ENCODE assay signal across 13 cellular contexts in genomic region chr16:70739389-70739788, GRCh38. TPM values are rescaled to one million over a fixed set of nuclear protein-coding genes. Genes with fewer than 3 reads are reported as not detected.
DNase-seq lines count a peak whose midpoint lies in the region; ATAC-seq and TF ChIP-seq lines count a peak whose summit lies in the region.
"Had no signal": no experiment of that assay in that cellular context is flagged by ENCODE, and none has a peak within 500 bp of the region (broad histone marks: within the 10 kb centered on the region; RNA-seq: fewer than 3 reads in every experiment).

No MANE protein-coding gene starts in this region.

- no peaks in the 10 kb centered on the region for H3K27me3 Mint-ChIP-seq in activated CD8-positive, alpha-beta memory T cell treated with anti-CD3 and anti-CD28 coated beads, Interleukin-2, amount 10 ng/mL, durations not matched to agents 7 days and 5 days
- H3K27me3 Mint-ChIP-seq in WTC11 (ENCODE audit: low read depth) (no peaks in the 10 kb centered on the region), glutamatergic neuron (ENCODE audit: unreplicated experiment) (peaks cover 12% of the 10 kb centered on the region)
- no peaks in the 10 kb centered on the region for H3K27me3 Mint-ChIP-seq in stimulated activated naive CD8-positive, alpha-beta T cell treated with anti-CD3 and anti-CD28 coated beads, Interleukin-15, amount 100 ng/mL, for 72 hours

- POLR2A ChIA-PET in WTC11 (lab: Charles Lee): interaction anchor here (1.2 kb wide), 1 partner anchor 52 kb away, joined by 4 read pairs; no protein-coding TSS in a partner anchor

- CTCF ChIA-PET in activated CD8-positive, alpha-beta memory T cell treated with anti-CD3 and anti-CD28 coated beads, Interleukin-2, amount 10 ng/mL, durations not matched to agents 7 days and 5 days (lab: Charles Lee): interaction anchor here (0.9 to 3.5 kb wide), 4 partner anchors 32 to 63 kb away, joined by 3 to 27 read pairs (median 7); no protein-coding TSS in a partner anchor
- CTCF ChIA-PET in WTC11 (lab: Charles Lee): interaction anchor here (0.6 to 3.0 kb wide), 9 partner anchors 12 to 59 kb away, joined by 4 to 91 read pairs (median 15); partner anchors contain the start of gene MTSS2

- no peak for ATAC-seq in activated CD8-positive, alpha-beta memory T cell treated with anti-CD3 and anti-CD28 coated beads, Interleukin-2, amount 10 ng/mL, durations not matched to agents 7 days and 5 days
- ATAC-seq in WTC11: no peak
- no peak for ATAC-seq in stimulated activated naive CD8-positive, alpha-beta T cell treated with anti-CD3 and anti-CD28 coated beads, Interleukin-15, amount 100 ng/mL, for 72 hours
- ATAC-seq in HG02973 (IDR thresholded peaks at IDR 0.05; ENCODE audit: unreplicated experiment): no peak
- ATAC-seq in GM21576 (IDR thresholded peaks at IDR 0.05; ENCODE audit: unreplicated experiment): no peak
- ATAC-seq: HCT116 had no signal

- peaks cover 43% of the 10 kb centered on the region for H3K4me1 Mint-ChIP-seq in activated CD8-positive, alpha-beta memory T cell treated with anti-CD3 and anti-CD28 coated beads, Interleukin-2, amount 10 ng/mL, durations not matched to agents 7 days and 5 days
- H3K4me1 Mint-ChIP-seq in WTC11 (peaks cover 21% of the 10 kb centered on the region), glutamatergic neuron (ENCODE audit: low read depth, unreplicated experiment) (peaks cover 29% of the 10 kb centered on the region)
- peaks cover 76% of the 10 kb centered on the region for H3K4me1 Mint-ChIP-seq in stimulated activated naive CD8-positive, alpha-beta T cell treated with anti-CD3 and anti-CD28 coated beads, Interleukin-15, amount 100 ng/mL, for 72 hours

- TF ChIP-seq CTCF in WTC11 (IDR thresholded peaks at IDR 0.05): no peak
- TF ChIP-seq CTCF in glutamatergic neuron (IDR thresholded peaks at IDR 0.05; ENCODE audit: partially characterized antibody, unreplicated experiment): no peak

- no peaks in the 10 kb centered on the region for H3K9me3 Mint-ChIP-seq in activated CD8-positive, alpha-beta memory T cell treated with anti-CD3 and anti-CD28 coated beads, Interleukin-2, amount 10 ng/mL, durations not matched to agents 7 days and 5 days (ENCODE audit: low read depth)
- H3K9me3 Mint-ChIP-seq in WTC11 (peaks cover 9% of the 10 kb centered on the region), glutamatergic neuron (ENCODE audit: unreplicated experiment) (peaks cover 7% of the 10 kb centered on the region)
- H3K9me3 Mint-ChIP-seq in stimulated activated naive CD8-positive, alpha-beta T cell treated with anti-CD3 and anti-CD28 coated beads, Interleukin-15, amount 100 ng/mL, for 72 hours: peaks cover 0 to 9% of the 10 kb centered on the region in 2 donors

- H3K4me3 Mint-ChIP-seq in activated CD8-positive, alpha-beta memory T cell treated with anti-CD3 and anti-CD28 coated beads, Interleukin-2, amount 10 ng/mL, durations not matched to agents 7 days and 5 days: no peak overlapping the region
- H3K4me3 Mint-ChIP-seq in WTC11 (no peak overlapping the region), glutamatergic neuron (ENCODE audit: unreplicated experiment) (no peak overlapping the region)
- peak overlapping the region; percentile 51 to 73 for H3K4me3 Mint-ChIP-seq in stimulated activated naive CD8-positive, alpha-beta T cell treated with anti-CD3 and anti-CD28 coated beads, Interleukin-15, amount 100 ng/mL, for 72 hours

- peaks cover 16% of the 10 kb centered on the region for H3K36me3 Mint-ChIP-seq in activated CD8-positive, alpha-beta memory T cell treated with anti-CD3 and anti-CD28 coated beads, Interleukin-2, amount 10 ng/mL, durations not matched to agents 7 days and 5 days
- H3K36me3 Mint-ChIP-seq in WTC11 (peaks cover 17% of the 10 kb centered on the region), glutamatergic neuron (ENCODE audit: unreplicated experiment) (peaks cover 13% of the 10 kb centered on the region)

- H3K27ac Mint-ChIP-seq in activated CD8-positive, alpha-beta memory T cell treated with anti-CD3 and anti-CD28 coated beads, Interleukin-2, amount 10 ng/mL, durations not matched to agents 7 days and 5 days: peak overlapping the region; percentile 65
- H3K27ac Mint-ChIP-seq in WTC11: peak overlapping the region; percentile 79; the same call in 1 of the 2 replicates
- H3K27ac Mint-ChIP-seq in glutamatergic neuron (ENCODE audit: unreplicated experiment): peak overlapping the region; percentile 57
- peak overlapping the region; percentile 90 to 99 for H3K27ac Mint-ChIP-seq in stimulated activated naive CD8-positive, alpha-beta T cell treated with anti-CD3 and anti-CD28 coated beads, Interleukin-15, amount 100 ng/mL, for 72 hours

- no peak for DNase-seq in activated CD8-positive, alpha-beta memory T cell treated with anti-CD3 and anti-CD28 coated beads, Interleukin-2, amount 10 ng/mL, durations not matched to agents 7 days and 5 days
- no peak for DNase-seq in activated CD8-positive, alpha-beta memory T cell treated with anti-CD3 and anti-CD28 coated beads, Interleukin-2, amount 50 U/mL, for 48 hours
- DNase-seq in WTC11 (ENCODE audit: low spot score) (no peak), glutamatergic neuron (no peak), GM19240 (ENCODE audit: insufficient read length, low spot score) (no peak)
- DNase-seq in stimulated activated naive CD8-positive, alpha-beta T cell treated with anti-CD3 and anti-CD28 coated beads, Interleukin-15, amount 100 ng/mL, for 72 hours: peak in 1 of 2 donors; percentile 22
- DNase-seq: central memory CD4-positive, alpha-beta T cell; heart right ventricle; left cardiac atrium; substantia nigra had no signal

TF ChIP-seq in WTC11, 78 proteins besides CTCF, POLR2A, EP300 and RAD21 (continues in another document):
- TF ChIP-seq ETV6 (CRISPR knock-in tag; IDR thresholded peaks at IDR 0.05) (no peak), RORB (CRISPR knock-in tag; IDR thresholded peaks at IDR 0.05) (no peak), FOXP4 (CRISPR knock-in tag; IDR thresholded peaks at IDR 0.05) (no peak), JAZF1 (CRISPR knock-in tag; IDR thresholded peaks at IDR 0.05) (no peak), CREB1 (CRISPR knock-in tag; IDR thresholded peaks at IDR 0.05) (no peak), JUN (CRISPR knock-in tag; IDR thresholded peaks at IDR 0.05) (no peak), TEAD4 (CRISPR knock-in tag; IDR thresholded peaks at IDR 0.05) (no peak), GABPB1 (CRISPR knock-in tag; IDR thresholded peaks at IDR 0.05) (no peak), E2F5 (CRISPR knock-in tag; IDR thresholded peaks at IDR 0.05) (no peak), ERG (CRISPR knock-in tag; IDR thresholded peaks at IDR 0.05) (no peak), CREM (CRISPR knock-in tag; IDR thresholded peaks at IDR 0.05) (no peak), ZNF671 (CRISPR knock-in tag; IDR thresholded peaks at IDR 0.05) (no peak)

RNA-seq across cellular contexts. Expression of gene MTSS2, which starts 53.5 kb away (rescaled TPM):
- total RNA-seq in activated CD8-positive, alpha-beta memory T cell treated with anti-CD3 and anti-CD28 coated beads, Interleukin-2, amount 10 ng/mL, durations not matched to agents 7 days and 5 days: 1 to 10 TPM; 1.4 to 1.7 TPM
- total RNA-seq in WTC11 (2021): 28.3 to 34.9 TPM (median 31.2 TPM) in 3 replicates
- total RNA-seq in glutamatergic neuron (ENCODE audit: unreplicated experiment): 36.2 TPM

Comparison
In these comparisons a context has a peak if more than half of its experiments do, and no peak if none do; other contexts are left out.
1. H3K4me3 Mint-ChIP-seq: peak in stimulated activated naive CD8-positive, alpha-beta T cell treated with anti-CD3 and anti-CD28 coated beads, Interleukin-15, amount 100 ng/mL, for 72 hours (2 of 2); none in activated CD8-positive, alpha-beta memory T cell treated with anti-CD3 and anti-CD28 coated beads, Interleukin-2, amount 10 ng/mL, durations not matched to agents 7 days and 5 days (single experiment), WTC11 (single experiment) and glutamatergic neuron (single experiment).
2. RNA of gene MTSS2, which starts 53.5 kb away (total RNA-seq): 36.2 TPM in glutamatergic neuron (single experiment) and 28.3 to 34.9 TPM in WTC11; 1.4 to 1.7 TPM in activated CD8-positive, alpha-beta memory T cell treated with anti-CD3 and anti-CD28 coated beads, Interleukin-2, amount 10 ng/mL, durations not matched to agents 7 days and 5 days; every median in the first group is over 10 times any median in the second.
3. Peak in every context shown above with its lines, with median percentiles within 50 percentile points of each other: H3K27ac Mint-ChIP-seq.